ENCODE assay signal across 8 cellular contexts in the genomic region with DNA sequence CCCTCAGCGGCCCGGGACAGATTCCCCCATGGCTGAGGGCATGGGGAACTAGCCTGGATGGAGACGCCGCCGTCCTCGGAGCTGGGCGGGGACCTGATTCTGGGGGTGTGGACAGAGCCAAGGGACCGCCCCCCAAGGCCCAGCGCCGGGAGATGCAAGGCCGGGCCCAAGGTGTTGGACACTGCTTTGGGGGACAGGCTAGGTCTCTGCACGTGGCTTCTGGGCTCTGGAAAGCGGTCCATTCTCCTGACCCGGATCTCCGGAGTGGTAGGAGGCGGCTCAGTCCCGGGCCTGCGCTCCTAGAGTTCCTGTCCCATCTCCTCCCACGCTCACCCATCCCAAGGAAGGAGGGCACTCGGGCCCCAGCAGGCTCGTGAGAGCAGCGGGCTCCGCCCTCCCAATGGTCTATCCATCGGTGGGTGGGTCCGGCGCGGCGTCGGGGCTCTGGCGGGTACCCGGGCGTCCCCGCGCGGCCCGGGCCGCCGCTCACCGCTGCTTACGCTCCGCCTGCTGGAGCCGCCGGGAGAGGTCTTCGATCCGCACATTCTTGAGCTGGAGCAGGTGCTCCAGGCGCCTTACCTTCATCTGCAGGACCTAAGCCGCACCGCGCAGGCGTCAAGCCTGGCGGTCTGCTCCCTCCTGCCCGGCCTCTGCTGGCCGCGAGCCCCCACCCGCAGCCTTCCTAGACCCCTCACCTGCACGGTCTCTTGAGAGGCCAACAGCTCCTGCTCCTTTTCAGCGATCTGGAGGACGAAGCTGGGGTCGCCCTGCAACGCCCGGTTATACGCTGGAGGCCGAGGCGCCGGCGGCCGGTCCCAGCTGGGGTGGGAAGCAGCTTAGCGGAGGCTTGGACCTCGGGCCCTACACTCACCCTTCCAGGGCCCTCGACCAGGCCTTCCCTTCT. TPM values are rescaled to one million over a fixed set of nuclear protein-coding genes. Genes with fewer than 3 reads are reported as not detected.
DNase-seq lines count a peak whose midpoint lies in the region; ATAC-seq and TF ChIP-seq lines count a peak whose summit lies in the region.

No MANE protein-coding gene starts in this region.

- H3K79me2 ChIP-seq in MM.1S (ENCODE audit: low read length) (no peaks in the 10 kb centered on the region), neural cell (replicated peaks; ENCODE audit: insufficient read depth, low read length) (no peaks in the 10 kb centered on the region)

- no peaks in the 10 kb centered on the region for H3K9me2 ChIP-seq in MM.1S (replicated peaks; ENCODE audit: insufficient read depth, low read length)
- H3K9me2 ChIP-seq in neural cell (ENCODE audit: insufficient read depth, low read length): no peaks in the 10 kb centered on the region

- TF ChIP-seq RAD21 in neural cell (conservative IDR thresholded peaks at IDR 0.05): no peak

- TF ChIP-seq EP300 in neural cell (conservative IDR thresholded peaks at IDR 0.05; ENCODE audit: poor library complexity, severe bottlenecking): no peak

- DNase-seq in DMS114 treated with DMSO at 0.1 percent for 48 hours (lab: John Stamatoyannopoulos, UW; ENCODE audit: unreplicated experiment) (peak; percentile 76), MM.1S (no peak), fibroblast of mammary gland (ENCODE audit: low read depth) (peak; percentile 41), NCI-H187 (lab: John Stamatoyannopoulos, UW) (no peak), NK-92 (lab: John Stamatoyannopoulos, UW; ENCODE audit: unreplicated experiment) (no peak)
- peak; percentile 66 for DNase-seq in activated T-cell treated with anti-CD3 and anti-CD28 coated beads, Interleukin-2, amount 50 U/mL, for 1 hour

- no peak for ATAC-seq in GM18873 (IDR thresholded peaks at IDR 0.05; ENCODE audit: low FRiP score, unreplicated experiment)

- H3K4me3 ChIP-seq in MM.1S (ENCODE audit: low read length): peak overlapping the region; percentile 61
- peak overlapping the region; percentile 59 for H3K4me3 ChIP-seq in fibroblast of mammary gland (ENCODE audit: control insufficient read depth, low read depth, low read length)
- peak overlapping the region; percentile 56 for H3K4me3 ChIP-seq in neural cell (ENCODE audit: low read length)

- H3K9ac ChIP-seq in MM.1S (ENCODE audit: low read length): peak overlapping the region; percentile 16; the same call in 1 of the 2 replicates
- peak overlapping the region; percentile 23 for H3K9ac ChIP-seq in neural cell (ENCODE audit: low read length)

- TF ChIP-seq CTCF in MM.1S (IDR thresholded peaks at IDR 0.05; ENCODE audit: low read length) (no peak), fibroblast of mammary gland (conservative IDR thresholded peaks at IDR 0.05; ENCODE audit: control insufficient read depth, insufficient read depth, low read depth, low read length) (no peak), neural cell (IDR thresholded peaks at IDR 0.05; ENCODE audit: poor library complexity, severe bottlenecking) (no peak)

- H3K9me3 ChIP-seq in MM.1S (replicated peaks; ENCODE audit: insufficient read depth, low read length) (no peaks in the 10 kb centered on the region), neural cell (ENCODE audit: low read length) (no peaks in the 10 kb centered on the region)

- peaks cover 10% of the 10 kb centered on the region for H3K4me1 ChIP-seq in MM.1S (ENCODE audit: low read length)

- H3K27ac ChIP-seq in MM.1S (ENCODE audit: low read length): no peak overlapping the region
- H3K27ac ChIP-seq in neural cell (ENCODE audit: low read length): no peak overlapping the region

- peaks cover 26% of the 10 kb centered on the region for H3K27me3 ChIP-seq in MM.1S (replicated peaks; ENCODE audit: insufficient read depth, low read length)
- H3K27me3 ChIP-seq in neural cell (ENCODE audit: insufficient read depth, low read depth, low read length): peaks cover 34% of the 10 kb centered on the region

- H2AFZ ChIP-seq in MM.1S (ENCODE audit: low read length) (peak overlapping the region; percentile 91), neural cell (ENCODE audit: low read depth, low read length) (no peak overlapping the region)

- peaks cover 10% of the 10 kb centered on the region; the same call in 1 of the 2 replicates for H3F3A ChIP-seq in MM.1S (ENCODE audit: insufficient read depth, low read length)
- no peaks in the 10 kb centered on the region for H3F3A ChIP-seq in neural cell (ENCODE audit: insufficient read depth, low read length, poor library complexity, severe bottlenecking)

- no peaks in the 10 kb centered on the region for H3K36me3 ChIP-seq in MM.1S (replicated peaks; ENCODE audit: insufficient read depth, low read length)
- no peaks in the 10 kb centered on the region for H3K36me3 ChIP-seq in neural cell (ENCODE audit: insufficient read depth, low read length)

- H3K4me2 ChIP-seq in MM.1S (ENCODE audit: low read depth, low read length): peak overlapping the region; percentile 83
- H3K4me2 ChIP-seq in neural cell (ENCODE audit: low read length): no peak overlapping the region

- no peaks in the 10 kb centered on the region for H4K20me1 ChIP-seq in MM.1S (ENCODE audit: insufficient read depth, low read length)
- no peaks in the 10 kb centered on the region for H4K20me1 ChIP-seq in neural cell (ENCODE audit: insufficient read depth)

TF ChIP-seq in neural cell, 6 proteins besides CTCF, POLR2A, EP300 and RAD21:
- TF ChIP-seq SMC3 (conservative IDR thresholded peaks at IDR 0.05; ENCODE audit: poor library complexity) (no peak), POLR2AphosphoS5 (IDR thresholded peaks at IDR 0.05) (no peak), MXI1 (conservative IDR thresholded peaks at IDR 0.05; ENCODE audit: poor library complexity, severe bottlenecking) (no peak), EZH2 (IDR thresholded peaks at IDR 0.05; ENCODE audit: borderline replicate concordance, insufficient read depth, low read length, poor library complexity, severe bottlenecking) (no peak), TAF1 (IDR thresholded peaks at IDR 0.05; ENCODE audit: low read depth) (no peak), REST (IDR thresholded peaks at IDR 0.05; ENCODE audit: borderline replicate concordance) (no peak)

RNA-seq across cellular contexts. Expression of gene SPEF1, which starts 3.3 kb away (rescaled TPM):
- polyA plus RNA-seq in neural cell: 0.58 and 2.8 TPM in 2 replicates
- polyA minus RNA-seq in neural cell: 0.58 and 0.73 TPM in 2 replicates

RNA-seq across cellular contexts. Expression of gene CENPB, which starts 8.6 kb away (rescaled TPM):
- polyA plus RNA-seq in neural cell: 37.9 and 46.6 TPM in 2 replicates
- 78.1 and 94.0 TPM in 2 replicates for polyA minus RNA-seq in neural cell

RNA-seq across cellular contexts. Expression of gene ADISSP, which starts 10.4 kb away (rescaled TPM):
- 39.8 and 48.7 TPM in 2 replicates for polyA plus RNA-seq in neural cell
- polyA minus RNA-seq in neural cell: 16.1 and 19.2 TPM in 2 replicates

RNA-seq across cellular contexts. Expression of gene CDC25B, which starts 18.1 kb away (rescaled TPM):
- polyA plus RNA-seq in neural cell: 21.9 and 26.5 TPM in 2 replicates
- polyA minus RNA-seq in neural cell: 13.4 and 14.4 TPM in 2 replicates

RNA-seq across cellular contexts. Expression of gene AP5S1, which starts 42.4 kb away (rescaled TPM):
- 11.3 and 14.0 TPM in 2 replicates for polyA plus RNA-seq in neural cell
- 11.7 and 12.4 TPM in 2 replicates for polyA minus RNA-seq in neural cell

Comparison
In these comparisons a context has a peak if more than half of its experiments do, and no peak if none do; other contexts are left out.
1. DNase-seq: peak in DMS114 treated with DMSO at 0.1 percent for 48 hours (single experiment), activated T-cell treated with anti-CD3 and anti-CD28 coated beads, Interleukin-2, amount 50 U/mL, for 1 hour (single experiment) and fibroblast of mammary gland (single experiment); none in MM.1S (single experiment), NCI-H187 (0 of 2) and NK-92 (single experiment).
2. Peak in every context shown above with its lines, with median percentiles within 50 percentile points of each other: H3K4me3 ChIP-seq.